8 cellular contexts compared by ENCODE assay signal in genomic region chr11:70755410-70756158, GRCh38.
A peak's percentile ranks its signal among the peaks of the same experiment; 100 is the strongest.
DNase-seq lines count a peak whose midpoint lies in the region; ATAC-seq and TF ChIP-seq lines count a peak whose summit lies in the region.

No MANE protein-coding gene starts in this region.

- CTCF ChIA-PET in BJ (lab: Yijun Ruan, JAX) (interaction anchor here (0.6 to 5.3 kb wide), 14 partner anchors 10 to 339 kb away, joined by 3 to 54 read pairs (median 3); no protein-coding TSS in a partner anchor), HEK293T (lab: Yijun Ruan, JAX) (interaction anchor here (0.7 to 1.6 kb wide), 2 partner anchors 288 to 290 kb away, joined by 3 to 5 read pairs; no protein-coding TSS in a partner anchor)
- CTCF ChIA-PET in activated CD4-positive, alpha-beta T cell treated with anti-CD3 and anti-CD28 coated beads, Interleukin-2, amount 10 ng/mL, durations not matched to agents 7 days and 5 days (lab: Charles Lee) = interaction anchor here (0.5 to 0.9 kb wide), 2 partner anchors 68 to 286 kb away, joined by 3 to 4 read pairs; no protein-coding TSS in a partner anchor

- no peak overlapping the region for H3K27ac ChIP-seq in coronary artery
- H3K27ac ChIP-seq in liver (ENCODE audit: low read depth in 1 of 2, low read length in 2 of 2) = no peak overlapping the region

- H3K27me3 ChIP-seq in BJ (ENCODE audit: control insufficient read depth, insufficient read depth, low read length) = peaks cover 5% of the 10 kb centered on the region
- H3K27me3 ChIP-seq in liver (ENCODE audit: control insufficient read depth in 4 of 4, insufficient read depth in 4 of 4, low read length in 3 of 4) = no peaks in the 10 kb centered on the region

- WGBS in liver = 33% methylated on average over 37 of the region's 37 CpGs

- POLR2A ChIA-PET in BJ (lab: Charles Lee) (no interaction called here), HEK293T (lab: Yijun Ruan, JAX) (no interaction called here)
- POLR2A ChIA-PET in activated CD4-positive, alpha-beta T cell treated with anti-CD3 and anti-CD28 coated beads, Interleukin-2, amount 10 ng/mL, durations not matched to agents 7 days and 5 days (lab: Charles Lee) = no interaction called here

- TF ChIP-seq CTCF in BJ (IDR thresholded peaks at IDR 0.05; ENCODE audit: insufficient read depth, low read depth, low read length) = peak; percentile 99
- TF ChIP-seq CTCF in coronary artery (IDR thresholded peaks at IDR 0.05) = peak; percentile 58
- TF ChIP-seq CTCF in liver (IDR thresholded peaks at IDR 0.05; ENCODE audit: low read depth, low read length, missing input control) = peak; percentile 91

- H3K36me3 Mint-ChIP-seq in activated CD4-positive, alpha-beta T cell treated with anti-CD3 and anti-CD28 coated beads, Interleukin-2, amount 10 ng/mL, durations not matched to agents 7 days and 5 days (ENCODE audit: low read depth) = no peaks in the 10 kb centered on the region

- DNase-seq in BJ (ENCODE audit: low read depth) (peak; percentile 4), HEK293T (ENCODE audit: extremely low spot score) (peak; percentile 87), NCI-H524 treated with DMSO at 0.1 percent for 48 hours (lab: John Stamatoyannopoulos, UW) (peak; percentile 3), coronary artery (ENCODE audit: low spot score) (no peak)
- DNase-seq in activated CD4-positive, alpha-beta T cell treated with anti-CD3 and anti-CD28 coated beads, Interleukin-2, amount 10 ng/mL, durations not matched to agents 7 days and 5 days = peak; percentile 65
- DNase-seq in stimulated activated CD4-positive, alpha-beta T cell treated with anti-CD3 and anti-CD28 coated beads, Interleukin-4, amount 100 ng/mL, for 4 hours = peak; percentile 30 to 58

- peaks cover 0 to 9% (median 2%) of the 10 kb centered on the region in 4 donors for H3K9me3 ChIP-seq in liver (ENCODE audit: control insufficient read depth in 4 of 4, low read length in 3 of 4)

- peak; percentile 84 to 93 for TF ChIP-seq RAD21 in liver (IDR thresholded peaks at IDR 0.05)

- H3K4me3 Mint-ChIP-seq in activated CD4-positive, alpha-beta T cell treated with anti-CD3 and anti-CD28 coated beads, Interleukin-2, amount 10 ng/mL, durations not matched to agents 7 days and 5 days = no peak overlapping the region

- H3K4me1 Mint-ChIP-seq in activated CD4-positive, alpha-beta T cell treated with anti-CD3 and anti-CD28 coated beads, Interleukin-2, amount 10 ng/mL, durations not matched to agents 7 days and 5 days = no peaks in the 10 kb centered on the region

- H3K4me3 ChIP-seq in BJ (ENCODE audit: low read depth, low read length) = no peak overlapping the region
- peak overlapping the region; percentile 25 for H3K4me3 ChIP-seq in coronary artery
- H3K4me3 ChIP-seq in liver (ENCODE audit: low read depth in 1 of 3, low read length in 3 of 3) = no peak overlapping the region

- H3K36me3 ChIP-seq in BJ (ENCODE audit: control insufficient read depth, insufficient read depth, low read length) (no peaks in the 10 kb centered on the region), liver (ENCODE audit: control insufficient read depth in 4 of 4, insufficient read depth in 3 of 4, low read depth in 1 of 4, low read length in 3 of 4) (no peaks in the 10 kb centered on the region)

- no peak overlapping the region for H3K9ac ChIP-seq in liver (ENCODE audit: low read depth in 1 of 2, low read length in 2 of 2)

- peaks cover 8% of the 10 kb centered on the region for H3K9me3 Mint-ChIP-seq in activated CD4-positive, alpha-beta T cell treated with anti-CD3 and anti-CD28 coated beads, Interleukin-2, amount 10 ng/mL, durations not matched to agents 7 days and 5 days

- H3K4me1 ChIP-seq in liver (ENCODE audit: control insufficient read depth in 4 of 4, insufficient read depth in 4 of 4, low read length in 3 of 4) = no peaks in the 10 kb centered on the region

- H3K27ac Mint-ChIP-seq in activated CD4-positive, alpha-beta T cell treated with anti-CD3 and anti-CD28 coated beads, Interleukin-2, amount 10 ng/mL, durations not matched to agents 7 days and 5 days = no peak overlapping the region

- no peak for ATAC-seq in HG03565 (IDR thresholded peaks at IDR 0.05; ENCODE audit: unreplicated experiment)

- no peaks in the 10 kb centered on the region for H3K27me3 Mint-ChIP-seq in activated CD4-positive, alpha-beta T cell treated with anti-CD3 and anti-CD28 coated beads, Interleukin-2, amount 10 ng/mL, durations not matched to agents 7 days and 5 days

TF ChIP-seq in HEK293T, 16 proteins besides CTCF, POLR2A, EP300 and RAD21:
- TF ChIP-seq TARDBP (IDR thresholded peaks at IDR 0.05) (no peak), PKNOX1 (IDR thresholded peaks at IDR 0.05) (no peak), FOXA1 (IDR thresholded peaks at IDR 0.05) (no peak), FOXK2 (IDR thresholded peaks at IDR 0.05) (no peak), NFRKB (IDR thresholded peaks at IDR 0.05) (no peak), SUZ12 (IDR thresholded peaks at IDR 0.05) (no peak), LEF1 (IDR thresholded peaks at IDR 0.05; ENCODE audit: borderline replicate concordance) (no peak), ELF4 (IDR thresholded peaks at IDR 0.05) (no peak), SP1 (IDR thresholded peaks at IDR 0.05) (no peak), L3MBTL2 (conservative IDR thresholded peaks at IDR 0.05) (no peak), ARNT (IDR thresholded peaks at IDR 0.05) (no peak), HDGF (IDR thresholded peaks at IDR 0.05; ENCODE audit: borderline replicate concordance) (no peak), FOXM1 (IDR thresholded peaks at IDR 0.05; ENCODE audit: borderline replicate concordance) (no peak), BHLHE40 (IDR thresholded peaks at IDR 0.05; ENCODE audit: borderline replicate concordance) (no peak), ZNF384 (IDR thresholded peaks at IDR 0.05) (no peak)
TF ChIP-seq in HEK293T: peak in this region for 0.

TF ChIP-seq in liver, 16 proteins besides CTCF, POLR2A, EP300 and RAD21:
- TF ChIP-seq YY1 (IDR thresholded peaks at IDR 0.05) (no peak), GABPA (IDR thresholded peaks at IDR 0.05 in 1 of 2, conservative IDR thresholded peaks at IDR 0.05 in 1 of 2) (no peak), HNF4G (IDR thresholded peaks at IDR 0.05) (no peak), RXRA (IDR thresholded peaks at IDR 0.05) (no peak)
